ENCODE assay signal across 8 cellular contexts in genomic region chr6:16331328-16332174, GRCh38.
A peak's percentile ranks its signal among the peaks of the same experiment; 100 is the strongest.
DNase-seq lines count a peak whose midpoint lies in the region; ATAC-seq and TF ChIP-seq lines count a peak whose summit lies in the region.

No MANE protein-coding gene starts in this region.

- peaks cover 0 to 2% of the 10 kb centered on the region in 2 donors for H3K27me3 Mint-ChIP-seq in CD8-positive, alpha-beta memory T cell
- H3K27me3 Mint-ChIP-seq in activated naive CD4-positive, alpha-beta T cell treated with anti-CD3 and anti-CD28 coated beads for 36 hours (ENCODE audit: low read depth) = no peaks in the 10 kb centered on the region

- H3K9ac ChIP-seq in KMS-11 = no peak overlapping the region; the same call in 1 of the 2 replicates

- H3K27ac ChIP-seq in CD8-positive, alpha-beta memory T cell (ENCODE audit: low read depth, low read length) = no peak overlapping the region
- H3K27ac ChIP-seq in KMS-11 (peak overlapping the region; percentile 59), SJSA1 (no peak overlapping the region), aorta (ENCODE audit: low read depth in 1 of 2, low read length in 2 of 2) (no peak overlapping the region)

- peak overlapping the region; percentile 82 for H3K4me2 ChIP-seq in KMS-11

- H3K27me3 ChIP-seq in CD8-positive, alpha-beta memory T cell (ENCODE audit: insufficient read depth, low read length, poor library complexity, severe bottlenecking) = no peaks in the 10 kb centered on the region
- H3K27me3 ChIP-seq in KMS-11 (ENCODE audit: insufficient read depth, low read depth) = no peaks in the 10 kb centered on the region
- H3K27me3 ChIP-seq in SJSA1 (replicated peaks) = no peaks in the 10 kb centered on the region
- no peaks in the 10 kb centered on the region for H3K27me3 ChIP-seq in aorta (ENCODE audit: control insufficient read depth in 1 of 2, insufficient read depth in 2 of 2, low read length in 1 of 2)

- 28 to 30% methylated on average over 11 of the region's 11 CpGs for WGBS in aorta, 2 donors

- H3K36me3 ChIP-seq in CD8-positive, alpha-beta memory T cell (ENCODE audit: insufficient read depth, low read length) = no peaks in the 10 kb centered on the region
- no peaks in the 10 kb centered on the region for H3K36me3 ChIP-seq in KMS-11 (ENCODE audit: insufficient read depth)
- peaks cover 6% of the 10 kb centered on the region; the same call in 1 of the 2 replicates for H3K36me3 ChIP-seq in SJSA1
- H3K36me3 ChIP-seq in aorta (ENCODE audit: control insufficient read depth in 1 of 2, insufficient read depth in 2 of 2, low read length in 1 of 2) = peaks cover 0 to 2% of the 10 kb centered on the region in 2 donors

- H2AFZ ChIP-seq in KMS-11 (ENCODE audit: low read depth) = peak overlapping the region; percentile 16; the same call in 1 of the 2 replicates

- no peaks in the 10 kb centered on the region for H3K79me2 ChIP-seq in KMS-11 (ENCODE audit: insufficient read depth, low read depth)

- peaks cover 0 to 40% (median 7%) of the 10 kb centered on the region in 3 donors for H3K36me3 Mint-ChIP-seq in CD8-positive, alpha-beta memory T cell
- H3K36me3 Mint-ChIP-seq in activated naive CD4-positive, alpha-beta T cell treated with anti-CD3 and anti-CD28 coated beads for 36 hours (ENCODE audit: low read depth) = peaks cover 5% of the 10 kb centered on the region

- no peaks in the 10 kb centered on the region for H3K9me3 ChIP-seq in CD8-positive, alpha-beta memory T cell (ENCODE audit: low read length)
- H3K9me3 ChIP-seq in SJSA1 (replicated peaks) (no peaks in the 10 kb centered on the region), aorta (ENCODE audit: control insufficient read depth, low read length) (no peaks in the 10 kb centered on the region)

- H3K4me1 Mint-ChIP-seq in CD8-positive, alpha-beta memory T cell = peaks cover 6 to 16% (median 16%) of the 10 kb centered on the region in 3 donors
- no peaks in the 10 kb centered on the region for H3K4me1 Mint-ChIP-seq in activated naive CD4-positive, alpha-beta T cell treated with anti-CD3 and anti-CD28 coated beads for 36 hours (ENCODE audit: low read depth)

- H3K9me3 Mint-ChIP-seq in CD8-positive, alpha-beta memory T cell = no peaks in the 10 kb centered on the region
- H3K9me3 Mint-ChIP-seq in activated naive CD4-positive, alpha-beta T cell treated with anti-CD3 and anti-CD28 coated beads for 36 hours = no peaks in the 10 kb centered on the region

- ATAC-seq in GM19463 (IDR thresholded peaks at IDR 0.05; ENCODE audit: unreplicated experiment) (peak; percentile 43), aorta (ENCODE audit: low FRiP score) (peak; percentile 84)

- H3K4me1 ChIP-seq in CD8-positive, alpha-beta memory T cell (ENCODE audit: insufficient read depth, low read length) = peaks cover 13% of the 10 kb centered on the region
- H3K4me1 ChIP-seq in KMS-11 (ENCODE audit: low read depth, poor library complexity, severe bottlenecking) (peaks cover 32% of the 10 kb centered on the region), SJSA1 (replicated peaks) (peaks cover 28% of the 10 kb centered on the region), aorta (ENCODE audit: control insufficient read depth in 1 of 2, insufficient read depth in 2 of 2, low read length in 2 of 2) (no peaks in the 10 kb centered on the region)

- peak; percentile 49 to 68 (median 55) for DNase-seq in CD8-positive, alpha-beta memory T cell
- DNase-seq in SJSA1 (ENCODE audit: low read depth in 1 of 2, low spot score in 2 of 2) (peak; percentile 71 to 73), head of caudate nucleus (peak; percentile 77 to 96 (median 89)), posterior cingulate gyrus (peak; percentile 74 to 97 (median 86)), aorta (peak; percentile 81 to 93)
- DNase-seq in activated naive CD4-positive, alpha-beta T cell treated with anti-CD3 and anti-CD28 coated beads for 36 hours = peak; percentile 81

- no peak overlapping the region for H3K4me3 ChIP-seq in CD8-positive, alpha-beta memory T cell (ENCODE audit: low read length)
- H3K4me3 ChIP-seq in KMS-11 (IDR thresholded peaks at IDR 0.05; ENCODE audit: insufficient read depth, low read depth, low read length) (no peak overlapping the region), SJSA1 (no peak overlapping the region), aorta (ENCODE audit: low read length in 2 of 2) (no peak overlapping the region)

- intact Hi-C loops in activated naive CD4-positive, alpha-beta T cell treated with anti-CD3 and anti-CD28 coated beads for 36 hours (cut with micrococcal nuclease) = loop anchor here (1.0 to 5.0 kb wide), 12 partner anchors 8 to 1251 kb away; partner anchors contain the start of gene ATXN1
- intact Hi-C loops in head of caudate nucleus (cut with DNase I) (loop anchor here (2.0 to 10.0 kb wide), 4 partner anchors 44 to 431 kb away; partner anchors contain the start of gene ATXN1), posterior cingulate gyrus (cut with DNase I) (loop anchor here (1.0 to 5.0 kb wide), 4 partner anchors 45 to 431 kb away; no protein-coding TSS in a partner anchor), aorta (cut with DNase I) (loop anchor here (2.0 to 10.0 kb wide), 8 partner anchors 45 to 633 kb away; partner anchors contain the start of gene ATXN1 (in 1 of the 2))

- CTCF ChIA-PET in CD8-positive, alpha-beta memory T cell (lab: Charles Lee) = interaction anchor here (0.6 to 6.3 kb wide), 19 partner anchors 9 to 635 kb away, joined by 3 to 120 read pairs (median 3); partner anchors contain the start of gene ATXN1
- CTCF ChIA-PET in activated naive CD4-positive, alpha-beta T cell treated with anti-CD3 and anti-CD28 coated beads for 36 hours (lab: Charles Lee) = interaction anchor here (0.6 to 5.0 kb wide), 36 partner anchors 9 to 818 kb away, joined by 3 to 64 read pairs (median 4); partner anchors contain the start of genes ATXN1 and GMPR

- POLR2A ChIA-PET in CD8-positive, alpha-beta memory T cell (lab: Charles Lee) = interaction anchor here (0.6 to 1.0 kb wide), 3 partner anchors 9 to 432 kb away, joined by 3 read pairs; no protein-coding TSS in a partner anchor

- TF ChIP-seq CTCF in KMS-11 (conservative IDR thresholded peaks at IDR 0.05; ENCODE audit: low read depth, low read length) = peak; percentile 90

- H3K4me3 Mint-ChIP-seq in CD8-positive, alpha-beta memory T cell = no peak overlapping the region
- no peak overlapping the region for H3K4me3 Mint-ChIP-seq in activated naive CD4-positive, alpha-beta T cell treated with anti-CD3 and anti-CD28 coated beads for 36 hours

- H3K27ac Mint-ChIP-seq in CD8-positive, alpha-beta memory T cell = no peak overlapping the region
- no peak overlapping the region for H3K27ac Mint-ChIP-seq in activated naive CD4-positive, alpha-beta T cell treated with anti-CD3 and anti-CD28 coated beads for 36 hours

- no peaks in the 10 kb centered on the region for H4K20me1 ChIP-seq in KMS-11 (ENCODE audit: insufficient read depth)
